In genomic region chr1:37040773-37041172, GRCh38 we compare ENCODE assay signal across 1 cellular context.
TF ChIP-seq lines count a peak whose summit lies in the region.

No MANE protein-coding gene starts in this region.

TF ChIP-seq in H1, 55 proteins besides CTCF, POLR2A, EP300 and RAD21 (continued from another document):
- TF ChIP-seq USF2 (IDR thresholded peaks at IDR 0.05; ENCODE audit: low read length) (no peak), CHD7 (IDR thresholded peaks at IDR 0.05; ENCODE audit: insufficient replicate concordance, low read length) (no peak), EGR1 (IDR thresholded peaks at IDR 0.05; ENCODE audit: borderline replicate concordance, low read depth, low read length) (no peak), TAF1 (IDR thresholded peaks at IDR 0.05; ENCODE audit: low read depth, low read length) (no peak), HDAC2 (IDR thresholded peaks at IDR 0.05; ENCODE audit: borderline replicate concordance in 1 of 2, low read depth in 2 of 2, low read length in 2 of 2) (no peak), ASH2L (IDR thresholded peaks at IDR 0.05; ENCODE audit: low read length) (no peak), RNF2 (IDR thresholded peaks at IDR 0.05; ENCODE audit: borderline replicate concordance, low read depth, low read length, missing control alignments, poor library complexity, severe bottlenecking) (no peak), HDAC6 (IDR thresholded peaks at IDR 0.05; ENCODE audit: low read depth, low read length) (no peak)
